Comparison of ENCODE assay signal across 14 cellular contexts in the genomic region with DNA sequence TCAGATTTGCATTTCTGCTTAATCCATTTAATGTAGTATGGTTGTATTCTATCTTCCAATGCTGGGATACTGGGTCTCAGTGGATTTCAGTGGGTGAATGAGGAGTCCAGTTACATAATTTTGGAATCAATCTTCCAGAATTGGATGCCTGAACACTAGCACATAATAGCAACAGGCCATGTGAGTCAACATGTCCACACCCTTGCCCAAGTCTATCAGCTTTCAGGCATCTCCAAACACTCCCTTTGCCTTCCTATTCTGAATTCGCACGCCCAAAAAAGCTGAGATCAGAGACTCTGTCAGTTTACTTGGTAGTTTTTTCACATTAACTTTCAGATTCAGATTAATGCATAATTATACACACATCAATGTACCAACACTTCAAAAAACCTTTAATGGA.
DNase-seq lines count a peak whose midpoint lies in the region; ATAC-seq and TF ChIP-seq lines count a peak whose summit lies in the region.
"Had no signal": no experiment of that assay in that cellular context is flagged by ENCODE, and none has a peak within 500 bp of the region (broad histone marks: within the 10 kb centered on the region; RNA-seq: fewer than 3 reads in every experiment).

No MANE protein-coding gene starts in this region.

- TF ChIP-seq POLR2A in suprapubic skin (IDR thresholded peaks at IDR 0.05) = no peak

- no peaks in the 10 kb centered on the region for H3K79me2 ChIP-seq in PC-9 (ENCODE audit: low read depth)

- H3K4me2 ChIP-seq in PC-9 = no peak overlapping the region

- no peaks in the 10 kb centered on the region for H3K36me3 ChIP-seq in suprapubic skin
- no peaks in the 10 kb centered on the region for H3K36me3 ChIP-seq in PC-9 (ENCODE audit: low read depth)

- H3K4me1 ChIP-seq in suprapubic skin = peaks cover 64% of the 10 kb centered on the region
- H3K4me1 ChIP-seq in PC-9 (replicated peaks; ENCODE audit: insufficient read depth) = no peaks in the 10 kb centered on the region
- H3K4me1 ChIP-seq: body of pancreas had no signal

- no peak for TF ChIP-seq CTCF in suprapubic skin (IDR thresholded peaks at IDR 0.05)
- no peak for TF ChIP-seq CTCF in PC-9 (conservative IDR thresholded peaks at IDR 0.05)

- intact Hi-C loops in left ventricle myocardium superior (cut with micrococcal nuclease) = no loop called here
- intact Hi-C loops in PC-9 (cut with micrococcal nuclease; ENCODE audit: unreplicated experiment) = no loop called here

- 0 out of 2 replicates have a peak, but pooled peaks cover 3% of the 10 kb centered on the region for H3K9me2 ChIP-seq in PC-9 (ENCODE audit: insufficient read depth)

- POLR2A ChIA-PET in PC-9 (lab: Charles Lee; ENCODE audit: unreplicated experiment) = no interaction called here

- 26% methylated on average over 2 of the region's 2 CpGs for WGBS in suprapubic skin

- no peaks in the 10 kb centered on the region for H3F3A ChIP-seq in PC-9 (ENCODE audit: insufficient read depth, low read depth)

- DNase-seq in LHCN-M2 (ENCODE audit: low read depth) (peak; percentile 62), astrocyte of the hippocampus (ENCODE audit: low read depth, low spot score) (peak; percentile 39), left ventricle myocardium superior (no peak), suprapubic skin (ENCODE audit: low spot score in 2 of 2) (no peak), PC-9 (no peak)
- DNase-seq: activated B cell treated with CpG ODN at 0.5 μM for 24 hours, EL, glutamatergic neuron, islet precursor cell, SW 1271 had no signal

- no peaks in the 10 kb centered on the region for H3K27me3 ChIP-seq in suprapubic skin
- no peaks in the 10 kb centered on the region for H3K27me3 ChIP-seq in PC-9 (ENCODE audit: insufficient read depth, low read depth)
- H3K27me3 ChIP-seq: body of pancreas had no signal

- BruUV-seq in PC-9 (replicated peaks; lab: Mats Ljungman, UMichigan) = no TSS peak

- no peaks in the 10 kb centered on the region for H4K20me1 ChIP-seq in PC-9 (ENCODE audit: insufficient read depth)

- H3K27ac ChIP-seq in suprapubic skin (peak overlapping the region; percentile 72), PC-9 (no peak overlapping the region)
- H3K27ac ChIP-seq: body of pancreas, C4-2B had no signal

- no peak overlapping the region for H3K4me3 ChIP-seq in suprapubic skin
- no peak overlapping the region for H3K4me3 ChIP-seq in PC-9
- H3K4me3 ChIP-seq: body of pancreas had no signal

- CTCF ChIA-PET in PC-9 (lab: Charles Lee) = no interaction called here

- ATAC-seq in left ventricle myocardium superior (peak; percentile 77), HG02970 (IDR thresholded peaks at IDR 0.05; ENCODE audit: low FRiP score, unreplicated experiment) (no peak), GM21723 (IDR thresholded peaks at IDR 0.05; ENCODE audit: unreplicated experiment) (no peak)
- ATAC-seq: body of pancreas had no signal

- H2AFZ ChIP-seq in PC-9 = no peak overlapping the region

- TF ChIP-seq EP300 in suprapubic skin (IDR thresholded peaks at IDR 0.05) = no peak

- H3K9me3 ChIP-seq in suprapubic skin = no peaks in the 10 kb centered on the region
- H3K9me3 ChIP-seq in PC-9 (ENCODE audit: insufficient read depth, low read depth) = no peaks in the 10 kb centered on the region
- H3K9me3 ChIP-seq: body of pancreas had no signal

Comparison
In these comparisons a context has a peak if more than half of its experiments do, and no peak if none do; other contexts are left out.
1. DNase-seq: peak in LHCN-M2 (single experiment) and astrocyte of the hippocampus (single experiment); none in left ventricle myocardium superior (single experiment), suprapubic skin (0 of 2) and PC-9 (0 of 2).